Comparison of ENCODE assay signal across 13 cellular contexts in the genomic region with DNA sequence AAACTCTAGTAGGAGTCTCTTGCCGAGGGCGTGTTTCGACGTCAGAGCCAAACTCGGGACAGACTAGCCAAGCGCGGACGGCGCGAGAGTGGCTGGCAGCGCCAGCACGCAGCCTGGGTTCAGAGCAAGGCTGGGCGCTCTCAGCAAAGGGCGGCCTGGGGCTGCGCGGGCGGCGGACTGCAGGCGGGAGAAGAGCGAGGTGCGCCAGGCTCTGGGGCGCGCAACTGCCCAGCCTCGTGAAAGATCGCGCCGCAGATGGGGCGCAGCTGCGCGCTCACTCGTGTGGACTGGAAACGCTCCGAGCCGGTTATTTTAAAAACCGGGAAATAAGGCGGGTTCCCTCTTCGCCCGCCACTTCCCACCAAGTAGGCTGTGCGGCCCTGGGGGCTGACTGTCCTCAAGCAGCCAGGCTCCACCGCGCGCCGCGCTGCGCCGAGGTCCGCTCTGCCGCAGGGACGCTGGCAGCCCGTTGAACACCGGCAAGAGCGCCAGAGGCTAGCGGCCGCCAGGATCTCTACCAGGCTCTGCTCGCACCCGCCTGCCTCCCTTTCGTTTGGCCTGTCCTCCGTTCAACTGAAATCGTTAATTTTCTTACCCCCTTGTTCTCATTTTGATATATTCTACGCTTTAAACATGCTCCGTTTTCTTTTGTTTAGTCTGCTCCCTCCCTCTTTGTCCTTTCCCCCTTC. TPM values are rescaled to one million over a fixed set of nuclear protein-coding genes. Genes with fewer than 3 reads are reported as not detected.
DNase-seq lines count a peak whose midpoint lies in the region; ATAC-seq and TF ChIP-seq lines count a peak whose summit lies in the region.
"Had no signal": no experiment of that assay in that cellular context is flagged by ENCODE, and none has a peak within 500 bp of the region (broad histone marks: within the 10 kb centered on the region; RNA-seq: fewer than 3 reads in every experiment).

No MANE protein-coding gene starts in this region.

- H2BK120ac ChIP-seq in mesendoderm (ENCODE audit: low read depth, low read length), result no peak overlapping the region

- no peak overlapping the region for H2BK15ac ChIP-seq in mesendoderm (replicated peaks; ENCODE audit: low read depth)

- ATAC-seq in heart left ventricle, result no peak
- ATAC-seq in GM18502 (IDR thresholded peaks at IDR 0.05; ENCODE audit: poor library complexity, unreplicated experiment), result no peak

- H3K18ac ChIP-seq in mesendoderm (ENCODE audit: low read length), result no peak overlapping the region

- peaks cover 32% of the 10 kb centered on the region for H3K4me1 ChIP-seq in left ventricle myocardium inferior
- H3K4me1 ChIP-seq in heart left ventricle, result peaks cover 5 to 34% (median 21%) of the 10 kb centered on the region in 12 donors
- peaks cover 2% of the 10 kb centered on the region for H3K4me1 ChIP-seq in mesendoderm (ENCODE audit: control insufficient read depth, low read depth, low read length)
- H3K4me1 ChIP-seq: breast epithelium had no signal

- H3K4me3 ChIP-seq in left ventricle myocardium inferior, result peak overlapping the region; percentile 58
- H3K4me3 ChIP-seq in heart left ventricle, result peak overlapping the region in 5 of 12 donors; percentile 7 to 33 (median 15)
- no peak overlapping the region for H3K4me3 ChIP-seq in mesendoderm (ENCODE audit: low read length)
- H3K4me3 ChIP-seq: BLaER1, ovary had no signal

- no peaks in the 10 kb centered on the region for H3K36me3 ChIP-seq in left ventricle myocardium inferior
- H3K36me3 ChIP-seq in heart left ventricle, result no peaks in the 10 kb centered on the region
- H3K36me3 ChIP-seq in mesendoderm (ENCODE audit: control insufficient read depth, insufficient read depth, low read length), result no peaks in the 10 kb centered on the region
- H3K36me3 ChIP-seq: BLaER1, breast epithelium, ovary had no signal

- H2AK5ac ChIP-seq in mesendoderm (ENCODE audit: low read length), result no peak overlapping the region

- DNase-seq in left ventricle myocardium inferior (no peak), heart left ventricle (no peak), mesendoderm (peak; percentile 73), type B pancreatic cell (ENCODE audit: extremely low spot score, unreplicated experiment) (no peak), GM19238 (ENCODE audit: insufficient read length, low spot score) (no peak), NCI-H187 treated with DMSO at 0.1 percent for 48 hours (lab: John Stamatoyannopoulos, UW) (no peak)
- DNase-seq: activated CD4-positive, CD25-positive, alpha-beta regulatory T cell; NCI-H1930; ovary had no signal

- H3K27me3 ChIP-seq in left ventricle myocardium inferior (ENCODE audit: low read depth), result peaks cover 79% of the 10 kb centered on the region
- peaks cover 43 to 66% (median 58%) of the 10 kb centered on the region in 9 donors for H3K27me3 ChIP-seq in heart left ventricle
- peaks cover 60% of the 10 kb centered on the region for H3K27me3 ChIP-seq in mesendoderm (ENCODE audit: insufficient read depth, low read length, poor library complexity)

- H3K36me3 Mint-ChIP-seq in brain (no peaks in the 10 kb centered on the region), type B pancreatic cell (peaks cover 7% of the 10 kb centered on the region)

- TF ChIP-seq CTCF in left ventricle myocardium inferior (IDR thresholded peaks at IDR 0.05; ENCODE audit: borderline replicate concordance) (no peak), heart left ventricle (IDR thresholded peaks at IDR 0.05) (no peak), brain (conservative IDR thresholded peaks at IDR 0.05) (no peak), type B pancreatic cell (conservative IDR thresholded peaks at IDR 0.05) (no peak)

- 12 to 21% (median 15%) methylated on average over 25 to 61 of the region's 61 CpGs for WGBS in heart left ventricle, 4 donors
- WGBS in mesendoderm (ENCODE audit: extremely low coverage, insufficient coverage, low lambda C conversion rate), result no CpG with 5 or more reads among the region's 61 CpGs

- no peak overlapping the region for H4K8ac ChIP-seq in mesendoderm (ENCODE audit: low read depth, low read length)

- H4K5ac ChIP-seq in mesendoderm (ENCODE audit: low read length), result no peak overlapping the region

- peak overlapping the region; percentile 19 for H3K9ac ChIP-seq in mesendoderm (ENCODE audit: low read length)
- H3K9ac ChIP-seq: BLaER1 had no signal

- H3K27me3 Mint-ChIP-seq in brain (peaks cover 81% of the 10 kb centered on the region), type B pancreatic cell (peaks cover 84% of the 10 kb centered on the region)

- peak overlapping the region; percentile 57 for H3K4me2 ChIP-seq in mesendoderm (ENCODE audit: low read length)
- H3K4me2 ChIP-seq: BLaER1 had no signal

- no peaks in the 10 kb centered on the region for H3K79me2 ChIP-seq in mesendoderm (ENCODE audit: control insufficient read depth, insufficient read depth, low read length)

- H2BK5ac ChIP-seq in mesendoderm (ENCODE audit: low read length), result no peak overlapping the region

- H3K4me1 Mint-ChIP-seq in brain (peaks cover 6% of the 10 kb centered on the region), type B pancreatic cell (ENCODE audit: unreplicated experiment) (peaks cover 16% of the 10 kb centered on the region)

- H3K79me1 ChIP-seq in mesendoderm (ENCODE audit: low read length), result no peaks in the 10 kb centered on the region

- intact Hi-C loops in left ventricle myocardium inferior (cut with micrococcal nuclease) (no loop called here), heart left ventricle (cut with DNase I) (no loop called here)

- H3K9me3 Mint-ChIP-seq in brain (peaks cover 0 to 4% (median 0%) of the 10 kb centered on the region in 5 experiments), type B pancreatic cell (no peaks in the 10 kb centered on the region)

- H3K56ac ChIP-seq in mesendoderm (ENCODE audit: low read length), result peak overlapping the region; percentile 67

- H3K27ac Mint-ChIP-seq in brain (peak overlapping the region in 1 of 5 experiments; percentile 58), type B pancreatic cell (peak overlapping the region; percentile 48)

- peak overlapping the region; percentile 45 for H3K23ac ChIP-seq in mesendoderm (ENCODE audit: low read length)

- H3K4me3 Mint-ChIP-seq in brain (peak overlapping the region; percentile 33 to 83 (median 59)), type B pancreatic cell (peak overlapping the region; percentile 79)

- H3K9me3 ChIP-seq in left ventricle myocardium inferior (replicated peaks) (no peaks in the 10 kb centered on the region), heart left ventricle (no peaks in the 10 kb centered on the region)

- H3K4ac ChIP-seq in mesendoderm (ENCODE audit: low read depth, low read length), result no peak overlapping the region

- no peak for TF ChIP-seq POLR2A in heart left ventricle (IDR thresholded peaks at IDR 0.05)

- no peak overlapping the region for H3K27ac ChIP-seq in left ventricle myocardium inferior (replicated peaks)
- no peak overlapping the region for H3K27ac ChIP-seq in heart left ventricle
- no peak overlapping the region for H3K27ac ChIP-seq in mesendoderm (ENCODE audit: low read depth, low read length)
- H3K27ac ChIP-seq: BLaER1, breast epithelium, ovary had no signal

RNA-seq across cellular contexts. Expression of a gene that starts 2.4 kb away (rescaled TPM):
- total RNA-seq in left ventricle myocardium inferior, result not detected
- total RNA-seq in heart left ventricle, result not detected
- not detected for polyA plus RNA-seq in heart left ventricle
- 19.3 TPM for polyA plus RNA-seq in brain (ENCODE audit: insufficient read depth, low read depth, low replicate concordance)
- polyA plus RNA-seq in mesendoderm (2013, experiment 1 of 2), result 0.21 TPM
- polyA plus RNA-seq in mesendoderm (2013, experiment 2 of 2), result 0.24 TPM
- total RNA-seq in type B pancreatic cell (ENCODE audit: low replicate concordance), result 1.4 and 19.8 TPM in 2 replicates

RNA-seq across cellular contexts. Expression of a gene that starts 33.7 kb away (rescaled TPM):
- total RNA-seq in left ventricle myocardium inferior (18.1 TPM), heart left ventricle (10 to 100 TPM; 14.7 to 22.8 (median 19.2) TPM), type B pancreatic cell (ENCODE audit: low replicate concordance) (46.7 and 69.2 TPM in 2 replicates)
- polyA plus RNA-seq in heart left ventricle (10 to 100 TPM in 1 of 2 donors, 1 to 10 TPM in 1; 7.8 to 14.9 TPM), brain (ENCODE audit: insufficient read depth, low read depth, low replicate concordance) (27.8 TPM)
- 23.7 TPM for polyA plus RNA-seq in mesendoderm (2013, experiment 1 of 2)
- 23.4 TPM for polyA plus RNA-seq in mesendoderm (2013, experiment 2 of 2)

RNA-seq across cellular contexts. Expression of a gene that starts 44.1 kb away (rescaled TPM):
- total RNA-seq in left ventricle myocardium inferior (not detected), heart left ventricle (not detected), type B pancreatic cell (ENCODE audit: low replicate concordance) (1.0 TPM in 1 of 2 replicates, not detected in the other)
- polyA plus RNA-seq in heart left ventricle (under 1 TPM in 1 of 2 donors, not detected in 1; 0.11 TPM), brain (ENCODE audit: insufficient read depth, low read depth, low replicate concordance) (4.9 TPM)
- polyA plus RNA-seq in mesendoderm (2013, experiment 1 of 2), result 0.03 TPM
- 0.04 TPM for polyA plus RNA-seq in mesendoderm (2013, experiment 2 of 2)
- total RNA-seq: ovary had no signal
